Comparison of ENCODE assay signal across 1 cellular context in genomic region chr15:50149090-50149489, GRCh38.
TF ChIP-seq lines count a peak whose summit lies in the region.

No MANE protein-coding gene starts in this region.

TF ChIP-seq in HCT116, 20 proteins besides CTCF, POLR2A, EP300 and RAD21 (continued from another document):
- no peak for TF ChIP-seq REST (IDR thresholded peaks at IDR 0.05; ENCODE audit: low read depth)
